Comparison of ENCODE assay signal across 11 cellular contexts in the genomic region with DNA sequence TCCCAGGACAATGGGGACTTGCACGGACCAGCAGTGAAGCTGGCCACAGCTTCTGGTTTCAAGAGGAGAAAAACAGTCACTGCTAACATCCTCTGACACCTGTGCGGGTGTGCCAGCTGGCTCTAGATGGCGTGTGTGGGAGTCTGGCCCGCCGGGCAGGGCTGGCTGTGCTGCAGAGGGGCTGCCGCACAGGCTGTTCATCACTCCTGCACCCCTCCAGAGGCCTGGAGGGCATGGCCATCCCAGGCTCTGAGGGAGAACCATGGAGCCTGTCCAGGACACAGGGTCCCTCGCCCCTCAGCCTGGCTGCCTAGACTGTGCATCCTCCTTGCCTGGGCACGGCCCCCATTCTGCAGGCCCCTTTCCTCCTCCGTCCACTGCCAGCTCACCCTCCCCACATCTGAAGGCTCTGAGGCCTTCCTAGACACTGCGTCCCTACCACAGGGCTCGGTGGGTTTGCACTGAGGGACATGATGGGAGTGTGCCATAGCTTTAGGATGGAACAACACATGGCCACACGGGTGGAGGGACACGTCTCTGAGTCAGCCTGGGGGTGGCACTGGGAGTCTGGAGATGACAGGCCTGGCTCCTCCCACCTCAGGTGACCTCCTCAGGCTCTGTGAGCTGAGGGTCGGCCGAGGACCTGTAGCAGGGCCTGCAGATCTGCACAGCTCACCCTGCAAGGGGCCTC. TPM values are rescaled to one million over a fixed set of nuclear protein-coding genes. Genes with fewer than 3 reads are reported as not detected.
DNase-seq lines count a peak whose midpoint lies in the region; ATAC-seq, FAIRE-seq and TF ChIP-seq lines count a peak whose summit lies in the region.
"Had no signal": no experiment of that assay in that cellular context is flagged by ENCODE, and none has a peak within 500 bp of the region (broad histone marks: within the 10 kb centered on the region; RNA-seq: fewer than 3 reads in every experiment).

No MANE protein-coding gene starts in this region.

- peak; percentile 66 for DNase-seq in activated CD4-positive, alpha-beta T cell treated with anti-CD3 and anti-CD28 coated beads for 36 hours
- no peak for DNase-seq in activated CD4-positive, alpha-beta T cell treated with anti-CD3 and anti-CD28 coated beads, Interleukin-2, amount 50 U/mL, for 4 hours
- DNase-seq in Caco-2 (no peak), T-cell (peak in 18 of 34 experiments; percentile 5 to 58 (median 35)), islet precursor cell (peak; percentile 69), GM19239 (ENCODE audit: insufficient read length, low spot score) (no peak), left colon (no peak)
- DNase-seq: midbrain, NCI-H187 treated with DMSO at 0.1 percent for 48 hours, ovary had no signal

- H3K4me1 Mint-ChIP-seq in activated CD4-positive, alpha-beta T cell treated with anti-CD3 and anti-CD28 coated beads for 36 hours = peaks cover 55% of the 10 kb centered on the region
- H3K4me1 Mint-ChIP-seq in Caco-2 (ENCODE audit: low read depth, unreplicated experiment) (peaks cover 7% of the 10 kb centered on the region), T-cell (peaks cover 54 to 55% (median 55%) of the 10 kb centered on the region in 3 donors)

- CTCF ChIA-PET in activated CD4-positive, alpha-beta T cell treated with anti-CD3 and anti-CD28 coated beads for 36 hours (lab: Charles Lee) = interaction anchor here (0.7 to 2.2 kb wide), 4 partner anchors 14 to 219 kb away, joined by 3 to 11 read pairs (median 6); no protein-coding TSS in a partner anchor
- CTCF ChIA-PET in Caco-2 (lab: Charles Lee) = no interaction called here
- CTCF ChIA-PET in T-cell (lab: Charles Lee) = interaction anchor here (0.5 to 0.6 kb wide), 2 partner anchors 56 to 1803 kb away, joined by 3 read pairs; no protein-coding TSS in a partner anchor

- no peaks in the 10 kb centered on the region for H3K9me3 ChIP-seq in Caco-2
- H3K9me3 ChIP-seq: ovary had no signal

- H3K9me3 Mint-ChIP-seq in activated CD4-positive, alpha-beta T cell treated with anti-CD3 and anti-CD28 coated beads for 36 hours (ENCODE audit: low read depth) = no peaks in the 10 kb centered on the region
- H3K9me3 Mint-ChIP-seq in Caco-2 (ENCODE audit: unreplicated experiment) (no peaks in the 10 kb centered on the region), T-cell (no peaks in the 10 kb centered on the region)

- POLR2A ChIA-PET in activated CD4-positive, alpha-beta T cell treated with anti-CD3 and anti-CD28 coated beads for 36 hours (lab: Charles Lee) = interaction anchor here (0.7 to 1.3 kb wide), 2 partner anchors 41 to 43 kb away, joined by 3 to 4 read pairs; no protein-coding TSS in a partner anchor
- POLR2A ChIA-PET in Caco-2 (lab: Charles Lee) (no interaction called here), T-cell (lab: Charles Lee) (no interaction called here)

- peak; percentile 21 for ATAC-seq in activated CD4-positive, alpha-beta T cell treated with anti-CD3 and anti-CD28 coated beads for 36 hours
- peak; percentile 30 to 43 (median 38) for ATAC-seq in T-cell (replicated peaks in 1 of 4)
- ATAC-seq in GM21360 (IDR thresholded peaks at IDR 0.05; ENCODE audit: unreplicated experiment) = no peak
- no peak for ATAC-seq in left colon

- no peak for TF ChIP-seq CTCF in Caco-2 (IDR thresholded peaks at IDR 0.05; ENCODE audit: insufficient read depth in 1 of 2, low read depth in 1 of 2, low read length in 1 of 2, severe bottlenecking in 1 of 2, unreplicated experiment in 1 of 2)

- H3K4me1 ChIP-seq in Caco-2 = peaks cover 7% of the 10 kb centered on the region

- H3K36me3 ChIP-seq in Caco-2 (ENCODE audit: control insufficient read depth, insufficient read depth, low read length) = no peaks in the 10 kb centered on the region
- H3K36me3 ChIP-seq: ovary had no signal

- H3K4me3 ChIP-seq in Caco-2 (ENCODE audit: low read depth, low read length) = no peak overlapping the region
- H3K4me3 ChIP-seq: ovary had no signal

- H3K27ac Mint-ChIP-seq in activated CD4-positive, alpha-beta T cell treated with anti-CD3 and anti-CD28 coated beads for 36 hours = no peak overlapping the region
- H3K27ac Mint-ChIP-seq in Caco-2 (ENCODE audit: unreplicated experiment) (peak overlapping the region; percentile 45), T-cell (peak overlapping the region; percentile 84 to 99)

- H3K27me3 Mint-ChIP-seq in activated CD4-positive, alpha-beta T cell treated with anti-CD3 and anti-CD28 coated beads for 36 hours = no peaks in the 10 kb centered on the region
- H3K27me3 Mint-ChIP-seq in Caco-2 (ENCODE audit: insufficient read depth, unreplicated experiment) = no peaks in the 10 kb centered on the region
- no peaks in the 10 kb centered on the region for H3K27me3 Mint-ChIP-seq in T-cell

- H3K4me3 Mint-ChIP-seq in activated CD4-positive, alpha-beta T cell treated with anti-CD3 and anti-CD28 coated beads for 36 hours = no peak overlapping the region
- H3K4me3 Mint-ChIP-seq in Caco-2 (ENCODE audit: unreplicated experiment) (no peak overlapping the region), T-cell (peak overlapping the region in 1 of 3 donors; percentile 86)

- no peak for FAIRE-seq in GM19239 (lab: Jason Lieb, UNC)

- peaks cover 2% of the 10 kb centered on the region for H3K36me3 Mint-ChIP-seq in activated CD4-positive, alpha-beta T cell treated with anti-CD3 and anti-CD28 coated beads for 36 hours (ENCODE audit: low read depth)
- H3K36me3 Mint-ChIP-seq in Caco-2 (ENCODE audit: insufficient read depth, unreplicated experiment) (peaks cover 11% of the 10 kb centered on the region), T-cell (peaks cover 7% of the 10 kb centered on the region)

- no TSS peak for BruUV-seq in Caco-2 (replicated peaks; lab: Mats Ljungman, UMichigan)

- intact Hi-C loops in activated CD4-positive, alpha-beta T cell treated with anti-CD3 and anti-CD28 coated beads for 36 hours (cut with DNase I, micrococcal nuclease) = no loop called here
- intact Hi-C loops in Caco-2 (cut with micrococcal nuclease; ENCODE audit: unreplicated experiment) (no loop called here), left colon (cut with DNase I, micrococcal nuclease) (no loop called here)

- H3K27me3 ChIP-seq in Caco-2 (replicated peaks; ENCODE audit: control insufficient read depth, insufficient read depth, low read length) = no peaks in the 10 kb centered on the region
- H3K27me3 ChIP-seq: ovary had no signal

RNA-seq across cellular contexts. Expression of gene GNB1L, which starts 42.1 kb away (rescaled TPM):
- 10 to 100 TPM in 1 of 2 experiments, 1 to 10 TPM in 1; 7.6 to 12.4 TPM for total RNA-seq in activated CD4-positive, alpha-beta T cell treated with anti-CD3 and anti-CD28 coated beads for 36 hours
- total RNA-seq in Caco-2 (2022) = 13.4 and 15.8 TPM in 2 replicates
- 10 to 100 TPM in 3 of 5 donors, 1 to 10 TPM in 2; 4.8 to 13.7 (median 12.9) TPM for total RNA-seq in T-cell
- total RNA-seq in left colon = 1 to 10 TPM; 3.3 to 4.6 TPM

RNA-seq across cellular contexts. Expression of gene RTL10, which starts 42.1 kb away (rescaled TPM):
- 10 to 100 TPM; 14.9 to 15.6 TPM for total RNA-seq in activated CD4-positive, alpha-beta T cell treated with anti-CD3 and anti-CD28 coated beads for 36 hours
- total RNA-seq in Caco-2 (2022) = 27.5 and 29.7 TPM in 2 replicates
- total RNA-seq in T-cell = 10 to 100 TPM; 21.1 to 35.1 (median 28.5) TPM
- total RNA-seq in left colon = 1 to 10 TPM; 8.2 to 9.0 TPM

RNA-seq across cellular contexts. Expression of gene COMT, which starts 44.8 kb away (rescaled TPM):
- total RNA-seq in activated CD4-positive, alpha-beta T cell treated with anti-CD3 and anti-CD28 coated beads for 36 hours = 10 to 100 TPM; 63.5 to 78.5 TPM
- 96.0 and 103 TPM in 2 replicates for total RNA-seq in Caco-2 (2022)
- 10 to 100 TPM; 30.6 to 53.1 (median 50.5) TPM for total RNA-seq in T-cell
- total RNA-seq in left colon = 10 to 100 TPM; 58.2 to 71.3 TPM

RNA-seq across cellular contexts. Expression of gene TXNRD2, which starts 44.8 kb away (rescaled TPM):
- total RNA-seq in activated CD4-positive, alpha-beta T cell treated with anti-CD3 and anti-CD28 coated beads for 36 hours = 10 to 100 TPM; 24.1 to 25.3 TPM
- 44.8 and 47.0 TPM in 2 replicates for total RNA-seq in Caco-2 (2022)
- total RNA-seq in T-cell = 10 to 100 TPM; 26.5 to 47.4 (median 28.7) TPM
- 10 to 100 TPM; 18.2 to 21.5 TPM for total RNA-seq in left colon

Comparison
In these comparisons a context has a peak if more than half of its experiments do, and no peak if none do; other contexts are left out.
1. DNase-seq: peak in activated CD4-positive, alpha-beta T cell treated with anti-CD3 and anti-CD28 coated beads for 36 hours (single experiment), T-cell (18 of 34) and islet precursor cell (single experiment); none in activated CD4-positive, alpha-beta T cell treated with anti-CD3 and anti-CD28 coated beads, Interleukin-2, amount 50 U/mL, for 4 hours (0 of 2), Caco-2 (0 of 2), GM19239 (single experiment) and left colon (0 of 2).
2. ATAC-seq: peak in activated CD4-positive, alpha-beta T cell treated with anti-CD3 and anti-CD28 coated beads for 36 hours (single experiment) and T-cell (4 of 4); none in GM21360 (single experiment) and left colon (single experiment).